In genomic region chr2:227783404-227784138, GRCh38 we compare ENCODE assay signal across 10 cellular contexts. TPM values are rescaled to one million over a fixed set of nuclear protein-coding genes. Genes with fewer than 3 reads are reported as not detected.
DNase-seq lines count a peak whose midpoint lies in the region; ATAC-seq, FAIRE-seq and TF ChIP-seq lines count a peak whose summit lies in the region.
"Had no signal": no experiment of that assay in that cellular context is flagged by ENCODE, and none has a peak within 500 bp of the region (broad histone marks: within the 10 kb centered on the region; RNA-seq: fewer than 3 reads in every experiment).

No MANE protein-coding gene starts in this region.

- BruUV-seq in HepG2 (replicated peaks; lab: Mats Ljungman, UMichigan): no TSS peak

- H3K4me3 ChIP-seq in SJSA1: peak overlapping the region; percentile 22
- H3K4me3 ChIP-seq in HepG2 (replicated peaks in 1 of 3; ENCODE audit: insufficient read depth in 1 of 3, low read depth in 2 of 3, low read length in 3 of 3): no peak overlapping the region

- H3K36me3 ChIP-seq in SJSA1: no peaks in the 10 kb centered on the region
- H3K36me3 ChIP-seq in HepG2 (replicated peaks in 1 of 2; ENCODE audit: control insufficient read depth in 1 of 2, insufficient read depth in 2 of 2, low read length in 2 of 2): no peaks in the 10 kb centered on the region

- TF ChIP-seq EP300 in HepG2 (IDR thresholded peaks at IDR 0.05; ENCODE audit: low read depth in 2 of 2, low read length in 2 of 2) (no peak), HepG2 (CRISPR knock-in tag; IDR thresholded peaks at IDR 0.05; ENCODE audit: borderline replicate concordance) (no peak)

- TF ChIP-seq RAD21 in HepG2 (CRISPR knock-in tag; IDR thresholded peaks at IDR 0.05): no peak

- no peak overlapping the region for H2AFZ ChIP-seq in HepG2 (ENCODE audit: low read length)
- H2AFZ ChIP-seq: parathyroid adenoma had no signal

- no peaks in the 10 kb centered on the region for H4K20me1 ChIP-seq in HepG2 (ENCODE audit: insufficient read depth, low read length)

- H3K4me3 Mint-ChIP-seq in activated CD4-positive, alpha-beta T cell treated with anti-CD3 and anti-CD28 coated beads, Interleukin-2, amount 10 ng/mL, durations not matched to agents 24 days and 14 days: peak overlapping the region; percentile 65
- H3K4me3 Mint-ChIP-seq in stimulated activated naive B cell treated with anti-CD40 and anti-IgM and Interleukin-4, amounts not matched to agents 10 μg/mL and 1 μg/mL and 100 μg/mL, for 72 hours: peak overlapping the region; percentile 70 to 77
- no peak overlapping the region for H3K4me3 Mint-ChIP-seq in chondrocyte (ENCODE audit: unreplicated experiment)

- peaks cover 18% of the 10 kb centered on the region for H3K27me3 Mint-ChIP-seq in activated CD4-positive, alpha-beta T cell treated with anti-CD3 and anti-CD28 coated beads, Interleukin-2, amount 10 ng/mL, durations not matched to agents 24 days and 14 days
- peaks cover 13 to 19% of the 10 kb centered on the region in 2 donors for H3K27me3 Mint-ChIP-seq in stimulated activated naive B cell treated with anti-CD40 and anti-IgM and Interleukin-4, amounts not matched to agents 10 μg/mL and 1 μg/mL and 100 μg/mL, for 72 hours
- peaks cover 1% of the 10 kb centered on the region for H3K27me3 Mint-ChIP-seq in chondrocyte (ENCODE audit: low read depth)

- H3K9ac ChIP-seq in HepG2 (ENCODE audit: insufficient read depth, low read depth, low read length): no peak overlapping the region
- H3K9ac ChIP-seq: parathyroid adenoma had no signal

- CTCF ChIA-PET in HepG2 (lab: Yijun Ruan, JAX; ENCODE audit: low intra/inter-chr PET ratio, low total read pairs): no interaction called here

- H3K36me3 Mint-ChIP-seq in activated CD4-positive, alpha-beta T cell treated with anti-CD3 and anti-CD28 coated beads, Interleukin-2, amount 10 ng/mL, durations not matched to agents 24 days and 14 days (ENCODE audit: low read depth): no peaks in the 10 kb centered on the region
- no peaks in the 10 kb centered on the region for H3K36me3 Mint-ChIP-seq in stimulated activated naive B cell treated with anti-CD40 and anti-IgM and Interleukin-4, amounts not matched to agents 10 μg/mL and 1 μg/mL and 100 μg/mL, for 72 hours
- no peaks in the 10 kb centered on the region for H3K36me3 Mint-ChIP-seq in chondrocyte (ENCODE audit: low read depth)

- no peak for FAIRE-seq in HepG2 (lab: Jason Lieb, UNC)

- no peak for TF ChIP-seq CTCF in HepG2 (CRISPR knock-in tag; IDR thresholded peaks at IDR 0.05)
- TF ChIP-seq CTCF in chondrocyte (IDR thresholded peaks at IDR 0.05): no peak

- ATAC-seq in HG02884 (IDR thresholded peaks at IDR 0.05; ENCODE audit: unreplicated experiment) (peak; percentile 94), HepG2 (no peak)
- ATAC-seq in stimulated activated naive B cell treated with anti-CD40 and anti-IgM and Interleukin-4, amounts not matched to agents 10 μg/mL and 1 μg/mL and 100 μg/mL, for 72 hours (replicated peaks): peak; percentile 92 to 95

- H3K27ac ChIP-seq in SJSA1 (no peak overlapping the region), HepG2 (ENCODE audit: extremely low read length, insufficient read depth, low read length) (no peak overlapping the region)
- H3K27ac ChIP-seq: parathyroid adenoma had no signal

- intact Hi-C loops in activated CD4-positive, alpha-beta T cell treated with anti-CD3 and anti-CD28 coated beads, Interleukin-2, amount 10 ng/mL, durations not matched to agents 24 days and 14 days (cut with micrococcal nuclease): loop anchor here (1.0 to 5.0 kb wide), 3 partner anchors 21 to 79 kb away; no protein-coding TSS in a partner anchor
- intact Hi-C loops in HepG2 (cut with micrococcal nuclease; ENCODE audit: unreplicated experiment): no loop called here

- H3K4me1 Mint-ChIP-seq in activated CD4-positive, alpha-beta T cell treated with anti-CD3 and anti-CD28 coated beads, Interleukin-2, amount 10 ng/mL, durations not matched to agents 24 days and 14 days: peaks cover 11% of the 10 kb centered on the region
- H3K4me1 Mint-ChIP-seq in stimulated activated naive B cell treated with anti-CD40 and anti-IgM and Interleukin-4, amounts not matched to agents 10 μg/mL and 1 μg/mL and 100 μg/mL, for 72 hours: peaks cover 12 to 16% of the 10 kb centered on the region in 2 donors
- H3K4me1 Mint-ChIP-seq in chondrocyte (ENCODE audit: low read depth): no peaks in the 10 kb centered on the region

- H3K79me2 ChIP-seq in HepG2 (ENCODE audit: insufficient read depth, low read length): no peaks in the 10 kb centered on the region
- H3K79me2 ChIP-seq: parathyroid adenoma had no signal

- peak; percentile 67 for DNase-seq in activated CD4-positive, alpha-beta T cell treated with anti-CD3 and anti-CD28 coated beads, Interleukin-2, amount 10 ng/mL, durations not matched to agents 24 days and 14 days
- no peak for DNase-seq in activated CD4-positive, alpha-beta T cell treated with anti-CD3 and anti-CD28 coated beads, Interleukin-2, amount 50 U/mL, for 48 hours
- peak in 1 of 2 experiments; percentile 37 for DNase-seq in SJSA1 (ENCODE audit: low read depth in 1 of 2, low spot score in 2 of 2)
- peak; percentile 8 for DNase-seq in stimulated activated naive B cell treated with anti-CD40 and anti-IgM and Interleukin-4, amounts not matched to agents 10 μg/mL and 1 μg/mL and 100 μg/mL, for 72 hours
- DNase-seq in HepG2 (ENCODE audit: low spot score): no peak
- DNase-seq in chondrocyte (ENCODE audit: low spot score): no peak
- no peak for DNase-seq in HPDE6-E6E7 (ENCODE audit: extremely low spot score)
- DNase-seq: NCI-H510A had no signal

- POLR2A ChIA-PET in HepG2 (lab: Yijun Ruan, JAX): interaction anchor here (1.4 kb wide), 1 partner anchor 30 kb away, joined by 5 read pairs; the partner anchor contains the start of gene CCL20

- H3K9me3 Mint-ChIP-seq in activated CD4-positive, alpha-beta T cell treated with anti-CD3 and anti-CD28 coated beads, Interleukin-2, amount 10 ng/mL, durations not matched to agents 24 days and 14 days: no peaks in the 10 kb centered on the region
- no peaks in the 10 kb centered on the region for H3K9me3 Mint-ChIP-seq in stimulated activated naive B cell treated with anti-CD40 and anti-IgM and Interleukin-4, amounts not matched to agents 10 μg/mL and 1 μg/mL and 100 μg/mL, for 72 hours
- peaks cover 3% of the 10 kb centered on the region for H3K9me3 Mint-ChIP-seq in chondrocyte (ENCODE audit: low read depth)

- in situ Hi-C loops in HepG2 (cut with HindIII; ENCODE audit: extremely low pct_ligation_motif_present, low pct_unique_long_range_greater_than_20kb): no loop called here

- peak overlapping the region; percentile 56 for H3K27ac Mint-ChIP-seq in activated CD4-positive, alpha-beta T cell treated with anti-CD3 and anti-CD28 coated beads, Interleukin-2, amount 10 ng/mL, durations not matched to agents 24 days and 14 days
- peak overlapping the region; percentile 79 for H3K27ac Mint-ChIP-seq in stimulated activated naive B cell treated with anti-CD40 and anti-IgM and Interleukin-4, amounts not matched to agents 10 μg/mL and 1 μg/mL and 100 μg/mL, for 72 hours
- no peak overlapping the region for H3K27ac Mint-ChIP-seq in chondrocyte (ENCODE audit: unreplicated experiment)

- H3K9me3 ChIP-seq in SJSA1 (replicated peaks): no peaks in the 10 kb centered on the region
- H3K9me3 ChIP-seq in HepG2 (ENCODE audit: low read length): no peaks in the 10 kb centered on the region

- no peak for TF ChIP-seq POLR2A in HepG2 (IDR thresholded peaks at IDR 0.05; ENCODE audit: insufficient read depth in 1 of 2, low read depth in 2 of 2, low read length in 2 of 2)

- peaks cover 7% of the 10 kb centered on the region for H3K4me1 ChIP-seq in SJSA1 (replicated peaks)
- H3K4me1 ChIP-seq in HepG2 (ENCODE audit: insufficient read depth, low read length): peaks cover 22% of the 10 kb centered on the region
- H3K4me1 ChIP-seq: parathyroid adenoma had no signal

- no peaks in the 10 kb centered on the region for H3K27me3 ChIP-seq in SJSA1 (replicated peaks)
- peaks cover 0 to 9% of the 10 kb centered on the region in 2 experiments; a peak in 3 of 5 replicates for H3K27me3 ChIP-seq in HepG2 (ENCODE audit: control insufficient read depth in 1 of 2, insufficient read depth in 2 of 2, low read length in 2 of 2)

- no peak overlapping the region for H3K4me2 ChIP-seq in HepG2 (ENCODE audit: low read depth, low read length)

- 64% methylated on average over 12 of the region's 12 CpGs for WGBS in HepG2 (ENCODE audit: low lambda C conversion rate)

RNA-seq across cellular contexts. Expression of gene CCL20, which starts 30.1 kb away (rescaled TPM):
- 3.2 and 4.4 TPM in 2 replicates for total RNA-seq in activated CD4-positive, alpha-beta T cell treated with anti-CD3 and anti-CD28 coated beads, Interleukin-2, amount 10 ng/mL, durations not matched to agents 24 days and 14 days
- total RNA-seq in SJSA1 (2014; rRNA removed; shearing (Covaris generic)): not detected in 2 replicates
- total RNA-seq in HepG2 (2016; rRNA removed; fragmentation: Illumina TruSeq; extraction: Trizol): 136 and 223 TPM in 2 replicates
- total RNA-seq in HepG2 (2016; cell fraction: cytosol; rRNA removed; fragmentation: Illumina TruSeq; extraction: Trizol; ENCODE audit: low read depth): 99.9 and 112 TPM in 2 replicates
- 137 and 217 TPM in 2 replicates for total RNA-seq in HepG2 (2016; cell fraction: insoluble cytoplasmic fraction; rRNA removed; fragmentation: Illumina TruSeq; extraction: Trizol)
- total RNA-seq in HepG2 (2016; cell fraction: membrane; rRNA removed; fragmentation: Illumina TruSeq; extraction: Trizol): 75.9 and 85.7 TPM in 2 replicates
- 195 and 205 TPM in 2 replicates for total RNA-seq in HepG2 (2016; cell fraction: nucleus; rRNA removed; fragmentation: Illumina TruSeq; extraction: Trizol)
- 811 and 903 TPM in 2 replicates for polyA plus RNA-seq in HepG2 (2011; rRNA removed)
- polyA plus RNA-seq in HepG2 (2011; cell fraction: cytosol; rRNA removed): 378 and 591 TPM in 2 replicates
- 84.5 and 124 TPM in 2 replicates for polyA plus RNA-seq in HepG2 (2011; cell fraction: nucleus; rRNA removed)
- 780 and 797 TPM in 2 replicates for polyA plus RNA-seq in HepG2 (2012)
- 41.1 and 41.5 TPM in 2 replicates for polyA plus RNA-seq in HepG2 (2016; cell fraction: cytosol; fragmentation: Illumina TruSeq; extraction: Trizol; ENCODE audit: low read depth)
- 160 and 169 TPM in 2 replicates for polyA plus RNA-seq in HepG2 (2016; cell fraction: insoluble cytoplasmic fraction; fragmentation: Illumina TruSeq; extraction: Trizol; ENCODE audit: low read depth)
- polyA plus RNA-seq in HepG2 (2016; cell fraction: membrane; fragmentation: Illumina TruSeq; extraction: Trizol; ENCODE audit: low read depth): 41.7 and 42.7 TPM in 2 replicates
- 376 and 396 TPM in 2 replicates for polyA plus RNA-seq in HepG2 (2016; cell fraction: nucleus; fragmentation: Illumina TruSeq; extraction: Trizol; ENCODE audit: insufficient read depth, low read depth)
- 0.21 and 395 TPM in 2 replicates for polyA minus RNA-seq in HepG2 (2011; rRNA and poly(A)+ RNA removed; ENCODE audit: low replicate concordance)
- polyA minus RNA-seq in HepG2 (2011; cell fraction: cytosol; rRNA and poly(A)+ RNA removed): 440 and 488 TPM in 2 replicates
- polyA minus RNA-seq in HepG2 (2011; cell fraction: nucleus; rRNA and poly(A)+ RNA removed): 142 and 223 TPM in 2 replicates
- total RNA-seq in chondrocyte: 0.45 to 1.9 TPM (median 0.79 TPM) in 3 replicates

RNA-seq across cellular contexts. Expression of gene SCYGR8, which starts 37.9 kb away (rescaled TPM):
- not detected in 2 replicates for total RNA-seq in activated CD4-positive, alpha-beta T cell treated with anti-CD3 and anti-CD28 coated beads, Interleukin-2, amount 10 ng/mL, durations not matched to agents 24 days and 14 days
- not detected in 2 replicates for total RNA-seq in SJSA1 (2014; rRNA removed; shearing (Covaris generic))
- total RNA-seq in HepG2 (2016; rRNA removed; fragmentation: Illumina TruSeq; extraction: Trizol): not detected in 2 replicates
- not detected in 2 replicates for total RNA-seq in HepG2 (2016; cell fraction: cytosol; rRNA removed; fragmentation: Illumina TruSeq; extraction: Trizol; ENCODE audit: low read depth)
- not detected in 2 replicates for total RNA-seq in HepG2 (2016; cell fraction: insoluble cytoplasmic fraction; rRNA removed; fragmentation: Illumina TruSeq; extraction: Trizol)
- total RNA-seq in HepG2 (2016; cell fraction: membrane; rRNA removed; fragmentation: Illumina TruSeq; extraction: Trizol): not detected in 2 replicates
- total RNA-seq in HepG2 (2016; cell fraction: nucleus; rRNA removed; fragmentation: Illumina TruSeq; extraction: Trizol): not detected in 2 replicates
- polyA plus RNA-seq in HepG2 (2011; rRNA removed): not detected in 2 replicates
- polyA plus RNA-seq in HepG2 (2011; cell fraction: cytosol; rRNA removed): not detected in 2 replicates
- not detected in 2 replicates for polyA plus RNA-seq in HepG2 (2011; cell fraction: nucleus; rRNA removed)
- not detected in 2 replicates for polyA plus RNA-seq in HepG2 (2012)
- polyA plus RNA-seq in HepG2 (2016; cell fraction: cytosol; fragmentation: Illumina TruSeq; extraction: Trizol; ENCODE audit: low read depth): not detected in 2 replicates
- not detected in 2 replicates for polyA plus RNA-seq in HepG2 (2016; cell fraction: insoluble cytoplasmic fraction; fragmentation: Illumina TruSeq; extraction: Trizol; ENCODE audit: low read depth)
- polyA plus RNA-seq in HepG2 (2016; cell fraction: membrane; fragmentation: Illumina TruSeq; extraction: Trizol; ENCODE audit: low read depth): not detected in 2 replicates
- not detected in 2 replicates for polyA plus RNA-seq in HepG2 (2016; cell fraction: nucleus; fragmentation: Illumina TruSeq; extraction: Trizol; ENCODE audit: insufficient read depth, low read depth)
- polyA minus RNA-seq in HepG2 (2011; rRNA and poly(A)+ RNA removed; ENCODE audit: low replicate concordance): not detected in 2 replicates
- polyA minus RNA-seq in HepG2 (2011; cell fraction: cytosol; rRNA and poly(A)+ RNA removed): not detected in 2 replicates
- not detected in 2 replicates for polyA minus RNA-seq in HepG2 (2011; cell fraction: nucleus; rRNA and poly(A)+ RNA removed)
- total RNA-seq in chondrocyte: not detected in 3 replicates

RNA-seq across cellular contexts. Expression of gene SCYGR7, which starts 55.4 kb away (rescaled TPM):
- total RNA-seq in activated CD4-positive, alpha-beta T cell treated with anti-CD3 and anti-CD28 coated beads, Interleukin-2, amount 10 ng/mL, durations not matched to agents 24 days and 14 days: not detected in 2 replicates
- total RNA-seq in SJSA1 (2014; rRNA removed; shearing (Covaris generic)): not detected in 2 replicates
- total RNA-seq in HepG2 (2016; rRNA removed; fragmentation: Illumina TruSeq; extraction: Trizol) (not detected in 2 replicates), chondrocyte (not detected in 3 replicates)
- total RNA-seq in HepG2 (2016; cell fraction: cytosol; rRNA removed; fragmentation: Illumina TruSeq; extraction: Trizol; ENCODE audit: low read depth): not detected in 2 replicates
- total RNA-seq in HepG2 (2016; cell fraction: insoluble cytoplasmic fraction; rRNA removed; fragmentation: Illumina TruSeq; extraction: Trizol): not detected in 2 replicates
- not detected in 2 replicates for total RNA-seq in HepG2 (2016; cell fraction: membrane; rRNA removed; fragmentation: Illumina TruSeq; extraction: Trizol)
- total RNA-seq in HepG2 (2016; cell fraction: nucleus; rRNA removed; fragmentation: Illumina TruSeq; extraction: Trizol): not detected in 2 replicates
- polyA plus RNA-seq in HepG2 (2011; rRNA removed): not detected in 2 replicates
- not detected in 2 replicates for polyA plus RNA-seq in HepG2 (2011; cell fraction: cytosol; rRNA removed)
- not detected in 2 replicates for polyA plus RNA-seq in HepG2 (2011; cell fraction: nucleus; rRNA removed)
- polyA plus RNA-seq in HepG2 (2012): not detected in 2 replicates
- not detected in 2 replicates for polyA plus RNA-seq in HepG2 (2016; cell fraction: cytosol; fragmentation: Illumina TruSeq; extraction: Trizol; ENCODE audit: low read depth)
- polyA plus RNA-seq in HepG2 (2016; cell fraction: insoluble cytoplasmic fraction; fragmentation: Illumina TruSeq; extraction: Trizol; ENCODE audit: low read depth): not detected in 2 replicates
- not detected in 2 replicates for polyA plus RNA-seq in HepG2 (2016; cell fraction: membrane; fragmentation: Illumina TruSeq; extraction: Trizol; ENCODE audit: low read depth)
- polyA plus RNA-seq in HepG2 (2016; cell fraction: nucleus; fragmentation: Illumina TruSeq; extraction: Trizol; ENCODE audit: insufficient read depth, low read depth): not detected in 2 replicates
- not detected in 2 replicates for polyA minus RNA-seq in HepG2 (2011; rRNA and poly(A)+ RNA removed; ENCODE audit: low replicate concordance)
- not detected in 2 replicates for polyA minus RNA-seq in HepG2 (2011; cell fraction: cytosol; rRNA and poly(A)+ RNA removed)
- not detected in 2 replicates for polyA minus RNA-seq in HepG2 (2011; cell fraction: nucleus; rRNA and poly(A)+ RNA removed)

RNA-seq across cellular contexts. Expression of gene SCYGR6, which starts 59.0 kb away (rescaled TPM):
- not detected in 2 replicates for total RNA-seq in activated CD4-positive, alpha-beta T cell treated with anti-CD3 and anti-CD28 coated beads, Interleukin-2, amount 10 ng/mL, durations not matched to agents 24 days and 14 days
- not detected in 2 replicates for total RNA-seq in SJSA1 (2014; rRNA removed; shearing (Covaris generic))
- total RNA-seq in HepG2 (2016; rRNA removed; fragmentation: Illumina TruSeq; extraction: Trizol) (not detected in 2 replicates), chondrocyte (not detected in 3 replicates)
- total RNA-seq in HepG2 (2016; cell fraction: cytosol; rRNA removed; fragmentation: Illumina TruSeq; extraction: Trizol; ENCODE audit: low read depth): not detected in 2 replicates
- not detected in 2 replicates for total RNA-seq in HepG2 (2016; cell fraction: insoluble cytoplasmic fraction; rRNA removed; fragmentation: Illumina TruSeq; extraction: Trizol)
- total RNA-seq in HepG2 (2016; cell fraction: membrane; rRNA removed; fragmentation: Illumina TruSeq; extraction: Trizol): not detected in 2 replicates
- total RNA-seq in HepG2 (2016; cell fraction: nucleus; rRNA removed; fragmentation: Illumina TruSeq; extraction: Trizol): not detected in 2 replicates
- not detected in 2 replicates for polyA plus RNA-seq in HepG2 (2011; rRNA removed)
- polyA plus RNA-seq in HepG2 (2011; cell fraction: cytosol; rRNA removed): not detected in 2 replicates
- polyA plus RNA-seq in HepG2 (2011; cell fraction: nucleus; rRNA removed): not detected in 2 replicates
- polyA plus RNA-seq in HepG2 (2012): not detected in 2 replicates
- polyA plus RNA-seq in HepG2 (2016; cell fraction: cytosol; fragmentation: Illumina TruSeq; extraction: Trizol; ENCODE audit: low read depth): not detected in 2 replicates
- not detected in 2 replicates for polyA plus RNA-seq in HepG2 (2016; cell fraction: insoluble cytoplasmic fraction; fragmentation: Illumina TruSeq; extraction: Trizol; ENCODE audit: low read depth)
- not detected in 2 replicates for polyA plus RNA-seq in HepG2 (2016; cell fraction: membrane; fragmentation: Illumina TruSeq; extraction: Trizol; ENCODE audit: low read depth)
- not detected in 2 replicates for polyA plus RNA-seq in HepG2 (2016; cell fraction: nucleus; fragmentation: Illumina TruSeq; extraction: Trizol; ENCODE audit: insufficient read depth, low read depth)
- not detected in 2 replicates for polyA minus RNA-seq in HepG2 (2011; rRNA and poly(A)+ RNA removed; ENCODE audit: low replicate concordance)
- not detected in 2 replicates for polyA minus RNA-seq in HepG2 (2011; cell fraction: cytosol; rRNA and poly(A)+ RNA removed)
- polyA minus RNA-seq in HepG2 (2011; cell fraction: nucleus; rRNA and poly(A)+ RNA removed): not detected in 2 replicates

Comparison
In these comparisons a context has a peak if more than half of its experiments do, and no peak if none do; other contexts are left out.
1. DNase-seq: peak in activated CD4-positive, alpha-beta T cell treated with anti-CD3 and anti-CD28 coated beads, Interleukin-2, amount 10 ng/mL, durations not matched to agents 24 days and 14 days (single experiment) and stimulated activated naive B cell treated with anti-CD40 and anti-IgM and Interleukin-4, amounts not matched to agents 10 μg/mL and 1 μg/mL and 100 μg/mL, for 72 hours (single experiment); none in activated CD4-positive, alpha-beta T cell treated with anti-CD3 and anti-CD28 coated beads, Interleukin-2, amount 50 U/mL, for 48 hours (0 of 2), HepG2 (single experiment), chondrocyte (single experiment) and HPDE6-E6E7 (single experiment).
2. RNA of gene CCL20, which starts 30.1 kb away (total RNA-seq): 75.9 to 223 TPM in HepG2; 3.2 to 4.4 TPM in activated CD4-positive, alpha-beta T cell treated with anti-CD3 and anti-CD28 coated beads, Interleukin-2, amount 10 ng/mL, durations not matched to agents 24 days and 14 days, 0.45 to 1.9 TPM in chondrocyte and not detected in SJSA1; every median in the first group is over 10 times any median in the second.